18 cellular contexts compared by ENCODE assay signal in the genomic region with DNA sequence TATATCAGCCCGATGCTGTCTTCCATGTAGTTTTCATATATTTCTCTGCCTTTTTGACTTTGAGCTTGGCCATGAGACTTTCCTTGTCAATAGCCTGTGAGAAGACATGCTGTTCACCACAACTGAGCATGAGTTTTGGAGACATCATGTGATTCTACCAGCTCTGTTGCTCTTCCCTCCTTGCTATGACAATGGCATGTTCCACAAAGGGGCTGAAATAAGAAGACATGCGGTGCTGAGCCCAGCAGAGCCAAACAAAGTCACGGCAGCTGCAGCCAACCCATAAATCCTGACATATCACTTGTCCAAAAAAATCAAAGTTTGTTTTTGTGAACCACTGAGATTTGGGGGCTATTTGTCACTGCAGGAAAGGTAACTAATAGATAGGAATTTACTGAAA.
"Had no signal": no experiment of that assay in that cellular context is flagged by ENCODE, and none has a peak within 500 bp of the region (broad histone marks: within the 10 kb centered on the region; RNA-seq: fewer than 3 reads in every experiment).

No MANE protein-coding gene starts in this region.

- H3K9me3 ChIP-seq: heart left ventricle, sigmoid colon, upper lobe of right lung had no signal

- H3K27me3 ChIP-seq: heart left ventricle, sigmoid colon, upper lobe of right lung had no signal

- H3K27ac ChIP-seq: heart left ventricle, upper lobe of right lung had no signal

- H3K4me3 ChIP-seq: heart left ventricle, sigmoid colon, upper lobe of right lung had no signal

- ATAC-seq: activated CD4-positive, alpha-beta T cell treated with anti-CD3 and anti-CD28 coated beads for 36 hours; heart left ventricle; left ventricle myocardium superior; stimulated activated naive CD8-positive, alpha-beta T cell treated with anti-CD3 and anti-CD28 coated beads, Interleukin-15, Interleukin-2, amounts not matched to agents 100 U/mL and 50 U/mL, for 24 hours; upper lobe of right lung had no signal

- H3K36me3 ChIP-seq: heart left ventricle, sigmoid colon, upper lobe of right lung had no signal

- DNase-seq: activated B cell treated with CpG ODN at 0.5 μM for 24 hours; activated CD4-positive, alpha-beta T cell treated with anti-CD3 and anti-CD28 coated beads for 36 hours; activated CD4-positive, alpha-beta T cell treated with anti-CD3 and anti-CD28 coated beads, Interleukin-2, amount 50 U/mL, for 4 hours; activated CD8-positive, alpha-beta memory T cell treated with anti-CD3 and anti-CD28 coated beads for 24 hours; activated CD8-positive, alpha-beta memory T cell treated with anti-CD3 and anti-CD28 coated beads, Interleukin-2, amount 50 U/mL, for 4 hours; activated naive CD4-positive, alpha-beta T cell; activated naive CD8-positive, alpha-beta T cell treated with anti-CD3 and anti-CD28 coated beads for 36 hours; activated T-cell treated with anti-CD3 and anti-CD28 coated beads, Interleukin-2, amount 50 U/mL, for 24 hours; effector memory CD4-positive, alpha-beta T cell; heart left ventricle; left ventricle myocardium superior; naive B cell; occipital lobe; sigmoid colon; stimulated activated CD4-positive, alpha-beta T cell treated with anti-CD3 and anti-CD28 coated beads, Interleukin-4, amount 100 ng/mL, for 24 hours; stimulated activated naive CD8-positive, alpha-beta T cell treated with anti-CD3 and anti-CD28 coated beads, Interleukin-15, Interleukin-2, amounts not matched to agents 100 U/mL and 50 U/mL, for 24 hours; T-helper 9 cell; upper lobe of right lung had no signal
